Comparison of ENCODE assay signal across 1 cellular context in genomic region chr11:68077617-68078592, GRCh38.
TF ChIP-seq lines count a peak whose summit lies in the region.

No MANE protein-coding gene starts in this region.

TF ChIP-seq in GM12878, 131 proteins besides CTCF, POLR2A, EP300 and RAD21 (continued from another document):
- no peak for TF ChIP-seq RBBP5 (conservative IDR thresholded peaks at IDR 0.05)
- TF ChIP-seq, protein P1, sequence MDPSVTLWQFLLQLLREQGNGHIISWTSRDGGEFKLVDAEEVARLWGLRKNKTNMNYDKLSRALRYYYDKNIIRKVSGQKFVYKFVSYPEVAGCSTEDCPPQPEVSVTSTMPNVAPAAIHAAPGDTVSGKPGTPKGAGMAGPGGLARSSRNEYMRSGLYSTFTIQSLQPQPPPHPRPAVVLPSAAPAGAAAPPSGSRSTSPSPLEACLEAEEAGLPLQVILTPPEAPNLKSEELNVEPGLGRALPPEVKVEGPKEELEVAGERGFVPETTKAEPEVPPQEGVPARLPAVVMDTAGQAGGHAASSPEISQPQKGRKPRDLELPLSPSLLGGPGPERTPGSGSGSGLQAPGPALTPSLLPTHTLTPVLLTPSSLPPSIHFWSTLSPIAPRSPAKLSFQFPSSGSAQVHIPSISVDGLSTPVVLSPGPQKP (IDR thresholded peaks at IDR 0.05; ENCODE audit: low read depth, low read length): no peak
- no peak for TF ChIP-seq RELA (IDR thresholded peaks at IDR 0.05; ENCODE audit: borderline replicate concordance, partially characterized antibody)
- TF ChIP-seq, protein P2, sequence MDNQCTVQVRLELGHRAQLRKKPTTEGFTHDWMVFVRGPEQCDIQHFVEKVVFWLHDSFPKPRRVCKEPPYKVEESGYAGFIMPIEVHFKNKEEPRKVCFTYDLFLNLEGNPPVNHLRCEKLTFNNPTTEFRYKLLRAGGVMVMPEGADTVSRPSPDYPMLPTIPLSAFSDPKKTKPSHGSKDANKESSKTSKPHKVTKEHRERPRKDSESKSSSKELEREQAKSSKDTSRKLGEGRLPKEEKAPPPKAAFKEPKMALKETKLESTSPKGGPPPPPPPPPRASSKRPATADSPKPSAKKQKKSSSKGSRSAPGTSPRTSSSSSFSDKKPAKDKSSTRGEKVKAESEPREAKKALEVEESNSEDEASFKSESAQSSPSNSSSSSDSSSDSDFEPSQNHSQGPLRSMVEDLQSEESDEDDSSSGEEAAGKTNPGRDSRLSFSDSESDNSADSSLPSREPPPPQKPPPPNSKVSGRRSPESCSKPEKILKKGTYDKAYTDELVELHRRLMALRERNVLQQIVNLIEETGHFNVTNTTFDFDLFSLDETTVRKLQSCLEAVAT (IDR thresholded peaks at IDR 0.05): peak; percentile 57; the same call in 1 of the 2 replicates
- no peak for TF ChIP-seq ZNF622 (IDR thresholded peaks at IDR 0.05)
- TF ChIP-seq BHLHE40 (IDR thresholded peaks at IDR 0.05; ENCODE audit: borderline replicate concordance in 1 of 2, low read depth in 2 of 2, low read length in 1 of 2): peak in 1 of 2 experiments; percentile 49; a peak in 1 of 4 replicates
- TF ChIP-seq BMI1 (IDR thresholded peaks at IDR 0.05; ENCODE audit: borderline replicate concordance): no peak
- TF ChIP-seq, protein P3, sequence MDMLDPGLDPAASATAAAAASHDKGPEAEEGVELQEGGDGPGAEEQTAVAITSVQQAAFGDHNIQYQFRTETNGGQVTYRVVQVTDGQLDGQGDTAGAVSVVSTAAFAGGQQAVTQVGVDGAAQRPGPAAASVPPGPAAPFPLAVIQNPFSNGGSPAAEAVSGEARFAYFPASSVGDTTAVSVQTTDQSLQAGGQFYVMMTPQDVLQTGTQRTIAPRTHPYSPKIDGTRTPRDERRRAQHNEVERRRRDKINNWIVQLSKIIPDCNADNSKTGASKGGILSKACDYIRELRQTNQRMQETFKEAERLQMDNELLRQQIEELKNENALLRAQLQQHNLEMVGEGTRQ (IDR thresholded peaks at IDR 0.05; ENCODE audit: borderline replicate concordance, low read depth, low read length): no peak
- no peak for TF ChIP-seq HDAC6 (IDR thresholded peaks at IDR 0.05; ENCODE audit: unreplicated experiment)
- peak; percentile 41; the same call in 1 of the 2 replicates for TF ChIP-seq SPI1 (IDR thresholded peaks at IDR 0.05; ENCODE audit: borderline replicate concordance, insufficient read depth, low read depth, low read length)
